34 cellular contexts compared by ENCODE assay signal in the genomic region with DNA sequence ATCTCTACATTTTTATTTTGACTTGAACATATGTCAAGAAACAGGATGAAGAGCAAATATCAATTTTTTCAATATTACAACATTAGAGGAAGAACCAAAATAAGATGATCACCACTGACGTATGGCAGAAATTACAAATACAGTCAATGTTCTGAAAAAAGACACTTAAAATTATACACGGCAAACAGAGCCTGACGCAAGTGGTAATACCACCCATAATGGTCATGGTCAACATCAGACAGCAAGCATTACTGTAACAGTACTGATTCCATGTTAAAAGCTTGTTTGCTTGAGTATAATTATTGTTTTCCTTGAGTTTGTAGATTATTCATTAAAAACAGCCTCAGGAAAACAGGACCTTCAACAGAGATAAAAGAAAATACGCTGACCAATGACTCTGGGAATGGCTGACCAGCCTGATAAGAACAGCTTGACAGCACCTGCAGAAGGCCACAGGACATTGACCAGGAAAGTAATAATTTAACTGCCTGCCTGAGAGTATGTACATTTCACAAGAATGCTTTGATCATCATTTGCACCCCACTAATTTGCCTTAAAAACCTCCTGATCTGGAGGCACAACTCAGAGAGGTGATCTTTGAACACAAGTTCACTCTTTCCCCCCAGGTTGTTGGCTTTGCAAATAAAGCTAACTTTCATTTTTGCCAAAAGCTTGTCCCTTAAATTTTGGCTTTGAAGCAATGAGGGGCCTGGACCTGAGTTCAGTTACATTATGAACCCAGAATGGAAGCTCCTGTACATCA.
"Had no signal": no experiment of that assay in that cellular context is flagged by ENCODE, and none has a peak within 500 bp of the region (broad histone marks: within the 10 kb centered on the region; RNA-seq: fewer than 3 reads in every experiment).

No MANE protein-coding gene starts in this region.

- H3K27ac Mint-ChIP-seq: activated CD4-positive, alpha-beta memory T cell treated with anti-CD3 and anti-CD28 coated beads for 36 hours; activated CD4-positive, alpha-beta T cell treated with anti-CD3 and anti-CD28 coated beads for 36 hours; activated CD4-positive, alpha-beta T cell treated with anti-CD3 and anti-CD28 coated beads, Interleukin-2, amount 10 ng/mL, durations not matched to agents 24 days and 14 days; activated CD8-positive, alpha-beta memory T cell treated with anti-CD3 and anti-CD28 coated beads, Interleukin-2, amount 10 ng/mL, durations not matched to agents 7 days and 5 days; activated CD8-positive, alpha-beta T cell treated with anti-CD3 and anti-CD28 coated beads, Interleukin-2, amount 10 ng/mL, durations not matched to agents 7 days and 5 days; activated naive CD4-positive, alpha-beta T cell treated with anti-CD3 and anti-CD28 coated beads for 36 hours; activated naive CD4-positive, alpha-beta T cell treated with anti-CD3 and anti-CD28 coated beads, Interleukin-2, amount 50 U/mL, for 24 hours; activated naive CD8-positive, alpha-beta T cell treated with anti-CD3 and anti-CD28 coated beads for 36 hours; activated naive CD8-positive, alpha-beta T cell treated with anti-CD3 and anti-CD28 coated beads, Interleukin-2, amount 50 U/mL, for 24 hours; activated T-helper 1 cell treated with anti-CD3 and anti-CD28 coated beads, Interleukin-12 subunit alpha, Interleukin-12 subunit beta, Interleukin-2, Interleukin-4 antibody, amounts not matched to agents 30 ng/mL and 10 ng/mL and 1 ng/mL, durations not matched to agents 14 hours and 24 hours and 36 hours; activated T-helper 2 cell treated with anti-CD3 and anti-CD28 coated beads, Interferon-gamma antibody, Interleukin-2, Interleukin-4, amounts not matched to agents 10 μg/mL and 5 μg/mL and 100 μg/mL, durations not matched to agents 14 hours and 24 hours and 36 hours; dendritic cell treated with granulocyte-macrophage colony-stimulating factor and Interleukin-4, amounts not matched to agents 40 ng/mL and 50 ng/mL, for 4 days; endodermal cell; T-helper 1 cell treated with Interleukin-12 subunit alpha and Interleukin-12 subunit beta and Interleukin-4 antibody, amounts not matched to agents 30 μg/mL and 1 μg/mL, for 36 hours had no signal

- FAIRE-seq: astrocyte, bronchial epithelial cell, frontal cortex had no signal

- H3K36me3 ChIP-seq: adrenal gland, brain microvascular endothelial cell, WERI-Rb-1 had no signal

- H3K36me3 Mint-ChIP-seq: activated CD4-positive, alpha-beta memory T cell treated with anti-CD3 and anti-CD28 coated beads for 36 hours; activated CD8-positive, alpha-beta memory T cell treated with anti-CD3 and anti-CD28 coated beads, Interleukin-2, amount 10 ng/mL, durations not matched to agents 7 days and 5 days; activated naive CD4-positive, alpha-beta T cell treated with anti-CD3 and anti-CD28 coated beads, Interleukin-2, amount 50 U/mL, for 24 hours; activated naive CD8-positive, alpha-beta T cell treated with anti-CD3 and anti-CD28 coated beads for 36 hours had no signal

- H3K27ac ChIP-seq: adrenal gland, brain microvascular endothelial cell, coronary artery, dorsolateral prefrontal cortex, WERI-Rb-1 had no signal

- H3K27me3 ChIP-seq: adrenal gland, brain microvascular endothelial cell had no signal

- DNase-seq: activated CD4-positive, alpha-beta memory T cell treated with anti-CD3 and anti-CD28 coated beads for 36 hours; activated CD4-positive, alpha-beta T cell treated with anti-CD3 and anti-CD28 coated beads for 36 hours; activated CD4-positive, alpha-beta T cell treated with anti-CD3 and anti-CD28 coated beads, Interleukin-2, amount 10 ng/mL, durations not matched to agents 24 days and 14 days; activated CD4-positive, CD25-positive, alpha-beta regulatory T cell; activated CD4-positive, CD25-positive, alpha-beta regulatory T cell treated with anti-CD3 and anti-CD28 coated beads, Interleukin-2, amount 50 U/mL, for 72 hours; activated CD8-positive, alpha-beta memory T cell treated with anti-CD3 and anti-CD28 coated beads, Interleukin-2, amount 10 ng/mL, durations not matched to agents 7 days and 5 days; activated CD8-positive, alpha-beta memory T cell treated with anti-CD3 and anti-CD28 coated beads, Interleukin-2, amount 50 U/mL, for 4 hours; activated CD8-positive, alpha-beta T cell treated with anti-CD3 and anti-CD28 coated beads, Interleukin-2, amount 10 ng/mL, durations not matched to agents 7 days and 5 days; activated effector memory CD4-positive, alpha-beta T cell treated with anti-CD3 and anti-CD28 coated beads, Interleukin-2, amount 50 U/mL, for 16 hours; activated naive CD4-positive, alpha-beta T cell treated with anti-CD3 and anti-CD28 coated beads for 36 hours; activated naive CD8-positive, alpha-beta T cell treated with anti-CD3 and anti-CD28 coated beads for 36 hours; activated naive CD8-positive, alpha-beta T cell treated with anti-CD3 and anti-CD28 coated beads, Interleukin-2, amount 50 U/mL, for 24 hours; activated T-cell treated with anti-CD3 and anti-CD28 coated beads, Interleukin-2, amount 50 U/mL, for 1 hour; activated T-cell treated with anti-CD3 and anti-CD28 coated beads, Interleukin-2, amount 50 U/mL, for 48 hours; adrenal gland; brain microvascular endothelial cell; dorsolateral prefrontal cortex; effector memory CD4-positive, alpha-beta T cell; endodermal cell; foreskin fibroblast; head of caudate nucleus; T1000; WERI-Rb-1 had no signal

- ATAC-seq: activated CD4-positive, alpha-beta T cell treated with anti-CD3 and anti-CD28 coated beads for 36 hours; activated CD8-positive, alpha-beta memory T cell treated with anti-CD3 and anti-CD28 coated beads, Interleukin-2, amount 10 ng/mL, durations not matched to agents 7 days and 5 days; activated CD8-positive, alpha-beta T cell treated with anti-CD3 and anti-CD28 coated beads, Interleukin-2, amount 10 ng/mL, durations not matched to agents 7 days and 5 days; activated naive CD8-positive, alpha-beta T cell treated with anti-CD3 and anti-CD28 coated beads, Interleukin-2, amount 50 U/mL, for 24 hours; esophagus mucosa had no signal

- H3K4me1 Mint-ChIP-seq: activated CD4-positive, alpha-beta T cell treated with anti-CD3 and anti-CD28 coated beads for 36 hours; activated CD4-positive, alpha-beta T cell treated with anti-CD3 and anti-CD28 coated beads, Interleukin-2, amount 10 ng/mL, durations not matched to agents 24 days and 14 days; activated CD8-positive, alpha-beta memory T cell treated with anti-CD3 and anti-CD28 coated beads, Interleukin-2, amount 10 ng/mL, durations not matched to agents 7 days and 5 days; activated naive CD4-positive, alpha-beta T cell treated with anti-CD3 and anti-CD28 coated beads, Interleukin-2, amount 50 U/mL, for 24 hours; activated naive CD8-positive, alpha-beta T cell treated with anti-CD3 and anti-CD28 coated beads for 36 hours; activated naive CD8-positive, alpha-beta T cell treated with anti-CD3 and anti-CD28 coated beads, Interleukin-2, amount 50 U/mL, for 24 hours; central memory CD8-positive, alpha-beta T cell; endodermal cell had no signal

- H3K27me3 Mint-ChIP-seq: activated CD4-positive, alpha-beta memory T cell treated with anti-CD3 and anti-CD28 coated beads for 36 hours; activated CD4-positive, alpha-beta T cell treated with anti-CD3 and anti-CD28 coated beads, Interleukin-2, amount 10 ng/mL, durations not matched to agents 24 days and 14 days; activated naive CD8-positive, alpha-beta T cell treated with anti-CD3 and anti-CD28 coated beads, Interleukin-2, amount 50 U/mL, for 24 hours; dendritic cell treated with granulocyte-macrophage colony-stimulating factor and Interleukin-4, amounts not matched to agents 40 ng/mL and 50 ng/mL, for 4 days had no signal

- H3K9me3 Mint-ChIP-seq: activated CD4-positive, alpha-beta memory T cell treated with anti-CD3 and anti-CD28 coated beads for 36 hours; activated CD4-positive, alpha-beta T cell treated with anti-CD3 and anti-CD28 coated beads, Interleukin-2, amount 10 ng/mL, durations not matched to agents 24 days and 14 days; activated naive CD4-positive, alpha-beta T cell treated with anti-CD3 and anti-CD28 coated beads for 36 hours; activated naive CD4-positive, alpha-beta T cell treated with anti-CD3 and anti-CD28 coated beads, Interleukin-2, amount 50 U/mL, for 24 hours; activated naive CD8-positive, alpha-beta T cell treated with anti-CD3 and anti-CD28 coated beads for 36 hours; activated naive CD8-positive, alpha-beta T cell treated with anti-CD3 and anti-CD28 coated beads, Interleukin-2, amount 50 U/mL, for 24 hours; activated T-helper 1 cell treated with anti-CD3 and anti-CD28 coated beads, Interleukin-12 subunit alpha, Interleukin-12 subunit beta, Interleukin-2, Interleukin-4 antibody, amounts not matched to agents 30 ng/mL and 10 ng/mL and 1 ng/mL, durations not matched to agents 14 hours and 24 hours and 36 hours; activated T-helper 2 cell treated with anti-CD3 and anti-CD28 coated beads, Interferon-gamma antibody, Interleukin-2, Interleukin-4, amounts not matched to agents 10 μg/mL and 5 μg/mL and 100 μg/mL, durations not matched to agents 14 hours and 24 hours and 36 hours; central memory CD8-positive, alpha-beta T cell; dendritic cell treated with granulocyte-macrophage colony-stimulating factor and Interleukin-4, amounts not matched to agents 40 ng/mL and 50 ng/mL, for 4 days; endodermal cell; T-helper 1 cell treated with Interleukin-12 subunit alpha and Interleukin-12 subunit beta and Interleukin-4 antibody, amounts not matched to agents 30 μg/mL and 1 μg/mL, for 36 hours had no signal

- H3K4me3 ChIP-seq: adrenal gland, coronary artery, dorsolateral prefrontal cortex had no signal

- H3K4me3 Mint-ChIP-seq: activated CD4-positive, alpha-beta memory T cell treated with anti-CD3 and anti-CD28 coated beads for 36 hours; activated CD4-positive, alpha-beta T cell treated with anti-CD3 and anti-CD28 coated beads for 36 hours; activated CD4-positive, alpha-beta T cell treated with anti-CD3 and anti-CD28 coated beads, Interleukin-2, amount 10 ng/mL, durations not matched to agents 24 days and 14 days; activated CD8-positive, alpha-beta memory T cell treated with anti-CD3 and anti-CD28 coated beads, Interleukin-2, amount 10 ng/mL, durations not matched to agents 7 days and 5 days; activated CD8-positive, alpha-beta T cell treated with anti-CD3 and anti-CD28 coated beads, Interleukin-2, amount 10 ng/mL, durations not matched to agents 7 days and 5 days; activated naive CD4-positive, alpha-beta T cell treated with anti-CD3 and anti-CD28 coated beads for 36 hours; activated naive CD4-positive, alpha-beta T cell treated with anti-CD3 and anti-CD28 coated beads, Interleukin-2, amount 50 U/mL, for 24 hours; activated naive CD8-positive, alpha-beta T cell treated with anti-CD3 and anti-CD28 coated beads for 36 hours; activated naive CD8-positive, alpha-beta T cell treated with anti-CD3 and anti-CD28 coated beads, Interleukin-2, amount 50 U/mL, for 24 hours; activated T-helper 1 cell treated with anti-CD3 and anti-CD28 coated beads, Interleukin-12 subunit alpha, Interleukin-12 subunit beta, Interleukin-2, Interleukin-4 antibody, amounts not matched to agents 30 ng/mL and 10 ng/mL and 1 ng/mL, durations not matched to agents 14 hours and 24 hours and 36 hours; central memory CD8-positive, alpha-beta T cell; dendritic cell treated with granulocyte-macrophage colony-stimulating factor and Interleukin-4, amounts not matched to agents 40 ng/mL and 50 ng/mL, for 4 days; endodermal cell; T-helper 1 cell treated with Interleukin-12 subunit alpha and Interleukin-12 subunit beta and Interleukin-4 antibody, amounts not matched to agents 30 μg/mL and 1 μg/mL, for 36 hours had no signal

- H3K9me3 ChIP-seq: adrenal gland had no signal
